10 cellular contexts compared by ENCODE assay signal in genomic region chr19:6354098-6354674, GRCh38. TPM values are rescaled to one million over a fixed set of nuclear protein-coding genes. Genes with fewer than 3 reads are reported as not detected.
DNase-seq lines count a peak whose midpoint lies in the region; FAIRE-seq and TF ChIP-seq lines count a peak whose summit lies in the region.
"Had no signal": no experiment of that assay in that cellular context is flagged by ENCODE, and none has a peak within 500 bp of the region (broad histone marks: within the 10 kb centered on the region; RNA-seq: fewer than 3 reads in every experiment).

No MANE protein-coding gene starts in this region.

- H3K4me3 ChIP-seq in kidney (ENCODE audit: low read length in 2 of 2), result no peak overlapping the region
- H3K4me3 ChIP-seq: tibial artery had no signal

- H3K9me3 ChIP-seq in kidney (ENCODE audit: control insufficient read depth in 1 of 2, low read length in 2 of 2), result no peaks in the 10 kb centered on the region
- H3K9me3 ChIP-seq: tibial artery had no signal

- no peak overlapping the region for H3K9ac ChIP-seq in kidney (ENCODE audit: low read length in 2 of 2)

- H3K27ac ChIP-seq in VCaP, result no peak overlapping the region
- H3K27ac ChIP-seq in kidney (ENCODE audit: low read depth in 2 of 2, low read length in 2 of 2), result no peak overlapping the region
- H3K27ac ChIP-seq: tibial artery had no signal

- H3K36me3 ChIP-seq in kidney (ENCODE audit: control insufficient read depth in 1 of 2, insufficient read depth in 2 of 2, low read length in 2 of 2), result no peaks in the 10 kb centered on the region
- H3K36me3 ChIP-seq: tibial artery had no signal

- intact Hi-C loops in kidney (cut with DNase I), result no loop called here

- H3K4me1 ChIP-seq in kidney (ENCODE audit: control insufficient read depth in 1 of 2, insufficient read depth in 1 of 2, low read depth in 1 of 2, low read length in 2 of 2), result no peaks in the 10 kb centered on the region
- H3K4me1 ChIP-seq: tibial artery had no signal

- no peak for FAIRE-seq in kidney (lab: Jason Lieb, UNC)

- DNase-seq in AG08396 (ENCODE audit: low spot score) (peak; percentile 43), kidney (peak; percentile 8), D341Med (ENCODE audit: low spot score) (no peak), NCI-H82 treated with DMSO at 0.1 percent for 48 hours (lab: John Stamatoyannopoulos, UW; ENCODE audit: unreplicated experiment) (no peak), NCI-H187 (lab: John Stamatoyannopoulos, UW) (no peak)
- no peak for DNase-seq in stimulated activated CD4-positive, alpha-beta T cell treated with anti-CD3 and anti-CD28 coated beads, Interleukin-2, amount 100 ng/mL, for 48 hours
- DNase-seq: tibial artery had no signal

- TF ChIP-seq CTCF in GM12874 (IDR thresholded peaks at IDR 0.05; ENCODE audit: insufficient read depth, low read depth, low read length) (peak; percentile 17; the same call in 1 of the 2 replicates), VCaP (conservative IDR thresholded peaks at IDR 0.05) (peak; percentile 59), kidney (IDR thresholded peaks at IDR 0.05; ENCODE audit: borderline replicate concordance, extremely low read depth, insufficient read depth) (peak; percentile 26)

RNA-seq across cellular contexts. Expression of gene CLPP, which starts 7.1 kb away (rescaled TPM):
- 63.7 TPM for total RNA-seq in kidney
- 104 TPM for polyA plus RNA-seq in kidney (ENCODE audit: insufficient read depth, low read depth, low replicate concordance)

RNA-seq across cellular contexts. Expression of gene ALKBH7, which starts 18.4 kb away (rescaled TPM):
- 70.3 TPM for total RNA-seq in kidney
- polyA plus RNA-seq in kidney (ENCODE audit: insufficient read depth, low read depth, low replicate concordance), result 175 TPM

RNA-seq across cellular contexts. Expression of gene ACER1, which starts 20.8 kb away (rescaled TPM):
- not detected for total RNA-seq in kidney
- not detected for polyA plus RNA-seq in kidney (ENCODE audit: insufficient read depth, low read depth, low replicate concordance)
- total RNA-seq: natural killer cell treated with Interleukin-12 subunit alpha and Interleukin-12 subunit beta and Interleukin-15 and Interleukin-18, amount 100 ng/mL, for 72 hours had no signal

RNA-seq across cellular contexts. Expression of gene PSPN, which starts 21.5 kb away (rescaled TPM):
- total RNA-seq in kidney, result 2.0 TPM
- polyA plus RNA-seq in kidney (ENCODE audit: insufficient read depth, low read depth, low replicate concordance), result 1.9 TPM

RNA-seq across cellular contexts. Expression of gene GTF2F1, which starts 38.8 kb away (rescaled TPM):
- 61.7 TPM for total RNA-seq in kidney
- 44.1 TPM for polyA plus RNA-seq in kidney (ENCODE audit: insufficient read depth, low read depth, low replicate concordance)

Comparison
In these comparisons a context has a peak if more than half of its experiments do, and no peak if none do; other contexts are left out.
1. DNase-seq: peak in AG08396 (single experiment) and kidney (single experiment); none in D341Med (single experiment), NCI-H82 treated with DMSO at 0.1 percent for 48 hours (single experiment), stimulated activated CD4-positive, alpha-beta T cell treated with anti-CD3 and anti-CD28 coated beads, Interleukin-2, amount 100 ng/mL, for 48 hours (0 of 2) and NCI-H187 (0 of 2).
2. Peak in every context shown above with its lines, with median percentiles within 50 percentile points of each other: CTCF ChIP-seq.